Comparison of ENCODE assay signal across 1 cellular context in genomic region chr2:78864205-78864604, GRCh38.
TF ChIP-seq lines count a peak whose summit lies in the region.

No MANE protein-coding gene starts in this region.

TF ChIP-seq in neural cell, 6 proteins besides CTCF, POLR2A, EP300 and RAD21 (continued from another document):
- peak; percentile 75 for TF ChIP-seq POLR2AphosphoS5 (IDR thresholded peaks at IDR 0.05)
- TF ChIP-seq MXI1 (conservative IDR thresholded peaks at IDR 0.05; ENCODE audit: poor library complexity, severe bottlenecking): no peak
- no peak for TF ChIP-seq EZH2 (IDR thresholded peaks at IDR 0.05; ENCODE audit: borderline replicate concordance, insufficient read depth, low read length, poor library complexity, severe bottlenecking)
